In genomic region chr10:74079914-74080590, GRCh38 we compare ENCODE assay signal across 12 cellular contexts.
A peak's percentile ranks its signal among the peaks of the same experiment; 100 is the strongest.
DNase-seq lines count a peak whose midpoint lies in the region; ATAC-seq and TF ChIP-seq lines count a peak whose summit lies in the region.
"Had no signal": no experiment of that assay in that cellular context is flagged by ENCODE, and none has a peak within 500 bp of the region (broad histone marks: within the 10 kb centered on the region; RNA-seq: fewer than 3 reads in every experiment).

No MANE protein-coding gene starts in this region.

- peak overlapping the region; percentile 86 for H3K27ac Mint-ChIP-seq in activated T-helper 17 cell treated with anti-CD3 and anti-CD28 coated beads, Interleukin-2, amount 50 U/mL, for 72 hours
- no peak overlapping the region for H3K27ac Mint-ChIP-seq in endothelial cell (ENCODE audit: unreplicated experiment)
- no peak overlapping the region for H3K27ac Mint-ChIP-seq in CD4-positive, alpha-beta T cell

- H3K27me3 Mint-ChIP-seq in activated T-helper 17 cell treated with anti-CD3 and anti-CD28 coated beads, Interleukin-2, amount 50 U/mL, for 72 hours, result no peaks in the 10 kb centered on the region
- no peaks in the 10 kb centered on the region for H3K27me3 Mint-ChIP-seq in endothelial cell (ENCODE audit: unreplicated experiment)
- H3K27me3 Mint-ChIP-seq in CD4-positive, alpha-beta T cell, result no peaks in the 10 kb centered on the region

- no peaks in the 10 kb centered on the region for H3K9me3 Mint-ChIP-seq in activated T-helper 17 cell treated with anti-CD3 and anti-CD28 coated beads, Interleukin-2, amount 50 U/mL, for 72 hours
- H3K9me3 Mint-ChIP-seq in endothelial cell (ENCODE audit: unreplicated experiment), result no peaks in the 10 kb centered on the region
- H3K9me3 Mint-ChIP-seq in CD4-positive, alpha-beta T cell, result no peaks in the 10 kb centered on the region
- H3K9me3 Mint-ChIP-seq: CD14-positive monocyte had no signal

- peak overlapping the region; percentile 72 for H3K4me3 Mint-ChIP-seq in activated T-helper 17 cell treated with anti-CD3 and anti-CD28 coated beads, Interleukin-2, amount 50 U/mL, for 72 hours
- H3K4me3 Mint-ChIP-seq in endothelial cell (ENCODE audit: unreplicated experiment), result no peak overlapping the region
- H3K4me3 Mint-ChIP-seq in CD4-positive, alpha-beta T cell, result no peak overlapping the region
- H3K4me3 Mint-ChIP-seq: CD14-positive monocyte had no signal

- H3K4me1 ChIP-seq in ACC112 (ENCODE audit: control insufficient read depth, insufficient read depth, low read length, unreplicated experiment) (peaks cover 49% of the 10 kb centered on the region), iPS-20b (ENCODE audit: insufficient read depth, low read length) (peaks cover 52% of the 10 kb centered on the region; the same call in 1 of the 2 replicates)

- peak overlapping the region; percentile 38 for H3K4me3 ChIP-seq in ACC112 (ENCODE audit: low read depth, low read length)
- H3K4me3 ChIP-seq in iPS-20b (ENCODE audit: low read length), result peak overlapping the region; percentile 14; the same call in 1 of the 2 replicates

- intact Hi-C loops in CD4-positive, alpha-beta T cell (cut with DNase I, micrococcal nuclease), result loop anchor here (2.0 to 5.0 kb wide), 3 partner anchors 138 to 233 kb away; no protein-coding TSS in a partner anchor

- H3K4me1 Mint-ChIP-seq in activated T-helper 17 cell treated with anti-CD3 and anti-CD28 coated beads, Interleukin-2, amount 50 U/mL, for 72 hours, result peaks cover 28% of the 10 kb centered on the region
- H3K4me1 Mint-ChIP-seq in endothelial cell (ENCODE audit: unreplicated experiment), result peaks cover 9% of the 10 kb centered on the region
- H3K4me1 Mint-ChIP-seq in CD4-positive, alpha-beta T cell (ENCODE audit: low read depth), result peaks cover 15% of the 10 kb centered on the region

- H3K9me3 ChIP-seq in iPS-20b (ENCODE audit: insufficient read depth, low read depth, low read length), result no peaks in the 10 kb centered on the region
- no peaks in the 10 kb centered on the region for H3K9me3 ChIP-seq in CD4-positive, alpha-beta T cell (ENCODE audit: control insufficient read depth, low read length)

- H2AFZ ChIP-seq in ACC112 (ENCODE audit: low read length, unreplicated experiment), result no peak overlapping the region

- H3K79me2 ChIP-seq in ACC112 (ENCODE audit: control insufficient read depth, insufficient read depth, low read length, unreplicated experiment), result peaks cover 45% of the 10 kb centered on the region

- H3K27me3 ChIP-seq in ACC112 (ENCODE audit: insufficient read depth, low read length), result no peaks in the 10 kb centered on the region
- no peaks in the 10 kb centered on the region for H3K27me3 ChIP-seq in iPS-20b (ENCODE audit: insufficient read depth, low read length)
- no peaks in the 10 kb centered on the region for H3K27me3 ChIP-seq in CD4-positive, alpha-beta T cell (ENCODE audit: control insufficient read depth, insufficient read depth, low read length)

- H3K9ac ChIP-seq in iPS-20b (ENCODE audit: low read depth, low read length), result peak overlapping the region; percentile 10; the same call in 1 of the 2 replicates

- ATAC-seq in activated T-helper 17 cell treated with anti-CD3 and anti-CD28 coated beads, Interleukin-2, amount 50 U/mL, for 72 hours (replicated peaks), result peak; percentile 56
- no peak for ATAC-seq in esophagus mucosa
- no peak for ATAC-seq in CD4-positive, alpha-beta T cell (ENCODE audit: poor library complexity)
- ATAC-seq: left lobe of liver had no signal

- H3K36me3 Mint-ChIP-seq in activated T-helper 17 cell treated with anti-CD3 and anti-CD28 coated beads, Interleukin-2, amount 50 U/mL, for 72 hours (ENCODE audit: low read depth), result peaks cover 54% of the 10 kb centered on the region
- peaks cover 9% of the 10 kb centered on the region for H3K36me3 Mint-ChIP-seq in endothelial cell (ENCODE audit: low read depth, unreplicated experiment)
- peaks cover 58% of the 10 kb centered on the region for H3K36me3 Mint-ChIP-seq in CD4-positive, alpha-beta T cell (ENCODE audit: low read depth)

- DNase-seq in HCEC 1CT (peak; percentile 72), DMS114 treated with DMSO at 0.1 percent for 48 hours (lab: John Stamatoyannopoulos, UW; ENCODE audit: unreplicated experiment) (no peak), endothelial cell (ENCODE audit: low spot score) (no peak)
- no peak for DNase-seq in CD4-positive, alpha-beta T cell
- DNase-seq: activated CD4-positive, CD25-positive, alpha-beta regulatory T cell treated with anti-CD3 and anti-CD28 coated beads, Interleukin-2, amount 50 U/mL, for 72 hours; activated naive CD4-positive, alpha-beta T cell treated with anti-CD3 and anti-CD28 coated beads, Interleukin-2, amount 50 U/mL, for 16 hours had no signal

- TF ChIP-seq CTCF in endothelial cell (IDR thresholded peaks at IDR 0.05; ENCODE audit: unreplicated experiment), result no peak
- no peak for TF ChIP-seq CTCF in CD4-positive, alpha-beta T cell (IDR thresholded peaks at IDR 0.05)

- H3K27ac ChIP-seq in ACC112 (ENCODE audit: low read depth, low read length) (peak overlapping the region; percentile 86), iPS-20b (ENCODE audit: low read length) (peak overlapping the region; percentile 31)
- no peak overlapping the region for H3K27ac ChIP-seq in CD4-positive, alpha-beta T cell (ENCODE audit: low read depth, low read length)

- CTCF ChIA-PET in CD4-positive, alpha-beta T cell (lab: Charles Lee), result interaction anchor here (1.4 to 5.6 kb wide), 2 partner anchors 133 to 194 kb away, joined by 3 to 18 read pairs; no protein-coding TSS in a partner anchor

- peaks cover 16% of the 10 kb centered on the region for H3K36me3 ChIP-seq in ACC112 (ENCODE audit: insufficient read depth, low read length)
- peaks cover 55% of the 10 kb centered on the region for H3K36me3 ChIP-seq in iPS-20b (ENCODE audit: insufficient read depth, low read depth, low read length)

- POLR2A ChIA-PET in CD4-positive, alpha-beta T cell (lab: Charles Lee), result no interaction called here
